Comparison of ENCODE assay signal across 14 cellular contexts in genomic region chr3:158718490-158719170, GRCh38. TPM values are rescaled to one million over a fixed set of nuclear protein-coding genes. Genes with fewer than 3 reads are reported as not detected.
A peak's percentile ranks its signal among the peaks of the same experiment; 100 is the strongest.
DNase-seq lines count a peak whose midpoint lies in the region; ATAC-seq and TF ChIP-seq lines count a peak whose summit lies in the region.
"Had no signal": no experiment of that assay in that cellular context is flagged by ENCODE, and none has a peak within 500 bp of the region (broad histone marks: within the 10 kb centered on the region; RNA-seq: fewer than 3 reads in every experiment).

No MANE protein-coding gene starts in this region.

- no peak for TF ChIP-seq CTCF in AG04450 (IDR thresholded peaks at IDR 0.05; ENCODE audit: low read depth, low read length)
- TF ChIP-seq CTCF in mammary epithelial cell (conservative IDR thresholded peaks at IDR 0.05 in 1 of 2, IDR thresholded peaks at IDR 0.05 in 1 of 2; ENCODE audit: extremely low read depth in 1 of 2, insufficient read depth in 1 of 2, low read depth in 1 of 2, low read length in 2 of 2): no peak
- TF ChIP-seq CTCF in kidney epithelial cell (IDR thresholded peaks at IDR 0.05; ENCODE audit: insufficient read depth, low read length, poor library complexity, severe bottlenecking): no peak

- DNase-seq in AG04450 (ENCODE audit: low read depth, low spot score): peak; percentile 58
- DNase-seq in HS-5 (ENCODE audit: low read depth): peak; percentile 92
- DNase-seq in mammary epithelial cell: peak; percentile 86
- peak; percentile 75 for DNase-seq in kidney epithelial cell (ENCODE audit: low read depth)
- DNase-seq in NCI-H1048 (lab: John Stamatoyannopoulos, UW): no peak
- no peak for DNase-seq in medulla oblongata (ENCODE audit: extremely low spot score)
- no peak for DNase-seq in NCI-H2107 (lab: John Stamatoyannopoulos, UW)
- DNase-seq: aorta; hippocampal formation; KG1; NCI-H526; stimulated activated naive CD4-positive, alpha-beta T cell treated with Interleukin-2 at 50 U/mL for 16 hours had no signal

- H3K4me1 ChIP-seq in mammary epithelial cell (ENCODE audit: insufficient read depth, low read length): peaks cover 18% of the 10 kb centered on the region

- H3K9me3 ChIP-seq in AG04450 (ENCODE audit: control insufficient read depth, insufficient read depth, low read length): no peaks in the 10 kb centered on the region
- H3K9me3 ChIP-seq in mammary epithelial cell (replicated peaks; ENCODE audit: insufficient read depth, low read length): no peaks in the 10 kb centered on the region

- H3K4me3 ChIP-seq in AG04450 (ENCODE audit: low read depth, low read length) (no peak overlapping the region), mammary epithelial cell (replicated peaks in 1 of 3; ENCODE audit: insufficient read depth in 1 of 3, low read depth in 2 of 3, low read length in 3 of 3) (no peak overlapping the region), kidney epithelial cell (ENCODE audit: low read depth, low read length) (no peak overlapping the region)

- H3K36me3 ChIP-seq in mammary epithelial cell (ENCODE audit: insufficient read depth, low read length) (no peaks in the 10 kb centered on the region), kidney epithelial cell (ENCODE audit: control insufficient read depth, insufficient read depth, low read length) (no peaks in the 10 kb centered on the region)

- POLR2A ChIA-PET in AG04450 (lab: Yijun Ruan, JAX): no interaction called here

- in situ Hi-C loops in mammary epithelial cell (cut with MboI; ENCODE audit: low sequenced_read_pairs in 2 of 2): no loop called here

- dilution Hi-C loops in mammary epithelial cell (cut with HindIII; ENCODE audit: low sequenced_read_pairs): no loop called here

- H4K20me1 ChIP-seq in mammary epithelial cell (ENCODE audit: insufficient read depth, low read length): no peaks in the 10 kb centered on the region

- H3K79me2 ChIP-seq in mammary epithelial cell (ENCODE audit: insufficient read depth, low read length): no peaks in the 10 kb centered on the region

- WGBS in mammary epithelial cell (ENCODE audit: low coverage, missing lambda C conversion rate): 74% methylated on average over 5 of the region's 5 CpGs

- ATAC-seq in GM18519 (IDR thresholded peaks at IDR 0.05; ENCODE audit: low FRiP score, unreplicated experiment): no peak

- H3K27me3 ChIP-seq in AG04450 (ENCODE audit: control insufficient read depth, insufficient read depth, low read length) (no peaks in the 10 kb centered on the region), mammary epithelial cell (ENCODE audit: insufficient read depth, low read length) (no peaks in the 10 kb centered on the region), kidney epithelial cell (ENCODE audit: control insufficient read depth, insufficient read depth, low read length) (no peaks in the 10 kb centered on the region)

- H3K9ac ChIP-seq in mammary epithelial cell (ENCODE audit: insufficient read depth, low read length): no peak overlapping the region

- no peak overlapping the region for H2AFZ ChIP-seq in mammary epithelial cell (ENCODE audit: low read depth, low read length)

- no peak overlapping the region for H3K27ac ChIP-seq in AG04450 (ENCODE audit: low read depth, low read length)
- H3K27ac ChIP-seq in mammary epithelial cell (ENCODE audit: insufficient read depth, low read depth, low read length): no peak overlapping the region

- no TSS peak for BruUV-seq in mammary epithelial cell (replicated peaks; lab: Mats Ljungman, UMichigan)

- intact Hi-C loops in mammary epithelial cell (cut with micrococcal nuclease): no loop called here

- H3K4me2 ChIP-seq in mammary epithelial cell (ENCODE audit: insufficient read depth, low read depth, low read length): no peak overlapping the region

- CTCF ChIA-PET in AG04450 (lab: Charles Lee) (interaction anchor here (0.7 to 2.2 kb wide), 3 partner anchors 8 to 60 kb away, joined by 5 to 21 read pairs (median 5); no protein-coding TSS in a partner anchor), mammary epithelial cell (lab: Charles Lee; ENCODE audit: low non-redundant PET) (no interaction called here)

RNA-seq across cellular contexts. Expression of gene RARRES1, which starts 13.6 kb away (rescaled TPM):
- polyA plus RNA-seq in AG04450 (2011; rRNA removed) (39.0 and 50.4 TPM in 2 replicates), mammary epithelial cell (0.67 TPM)
- polyA minus RNA-seq in AG04450 (2011; rRNA and poly(A)+ RNA removed): 5.9 and 7.3 TPM in 2 replicates
- total RNA-seq in mammary epithelial cell (10 to 100 TPM in 1 of 2 donors, under 1 TPM in 1; 0.52 to 24.3 TPM), kidney epithelial cell (5.3 and 6.9 TPM in 2 replicates)
- not detected for polyA minus RNA-seq in mammary epithelial cell
- polyA plus RNA-seq: CD14-positive monocyte had no signal

RNA-seq across cellular contexts. Expression of gene LXN, which starts 46.2 kb away (rescaled TPM):
- polyA plus RNA-seq in AG04450 (2011; rRNA removed): 281 and 347 TPM in 2 replicates
- polyA minus RNA-seq in AG04450 (2011; rRNA and poly(A)+ RNA removed): 79.3 and 86.4 TPM in 2 replicates
- total RNA-seq in mammary epithelial cell: 1 to 10 TPM; 6.4 to 9.2 TPM
- polyA plus RNA-seq in mammary epithelial cell: 6.8 TPM
- 2.0 TPM for polyA minus RNA-seq in mammary epithelial cell
- 4.0 and 4.9 TPM in 2 replicates for total RNA-seq in kidney epithelial cell

Comparison
In these comparisons a context has a peak if more than half of its experiments do, and no peak if none do; other contexts are left out.
1. DNase-seq: peak in AG04450 (single experiment), HS-5 (single experiment), mammary epithelial cell (single experiment) and kidney epithelial cell (single experiment); none in NCI-H1048 (single experiment), medulla oblongata (single experiment) and NCI-H2107 (single experiment).